ENCODE assay signal across 30 cellular contexts in the genomic region with DNA sequence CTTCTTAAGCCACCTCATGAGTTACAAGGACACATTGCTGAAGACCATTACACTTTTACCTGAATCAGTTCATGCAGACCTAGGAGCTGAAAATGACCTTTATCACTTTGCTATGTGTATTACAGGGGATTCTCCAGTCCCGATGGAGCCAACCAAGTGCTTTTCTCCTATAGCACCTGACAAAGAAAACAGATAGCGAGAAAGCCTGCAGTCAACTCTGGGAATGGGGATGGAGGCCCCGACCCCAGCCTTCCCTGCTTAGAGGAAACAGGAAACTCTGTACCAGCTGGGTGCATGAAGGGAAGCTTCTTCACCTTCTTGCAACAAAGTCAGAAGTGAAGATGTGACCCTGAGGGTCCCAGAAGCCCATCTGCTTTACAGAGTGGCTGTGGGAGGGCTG.
"Had no signal": no experiment of that assay in that cellular context is flagged by ENCODE, and none has a peak within 500 bp of the region (broad histone marks: within the 10 kb centered on the region; RNA-seq: fewer than 3 reads in every experiment).

No MANE protein-coding gene starts in this region.

- H3K4me3 Mint-ChIP-seq: immature natural killer cell; naive thymus-derived CD4-positive, alpha-beta T cell; natural killer cell treated with Interleukin-12 subunit alpha and Interleukin-12 subunit beta and Interleukin-15 and Interleukin-18, amount 100 ng/mL, for 72 hours; stimulated activated memory B cell treated with anti-CD40 and anti-IgM and Interleukin-4, amounts not matched to agents 10 μg/mL and 1 μg/mL and 100 μg/mL, for 72 hours; stimulated activated naive CD8-positive, alpha-beta T cell treated with anti-CD3 and anti-CD28 coated beads, Interleukin-15, amount 100 ng/mL, for 72 hours; type B pancreatic cell had no signal

- H3K4me1 ChIP-seq: left lung, lower lobe of right lung, right atrium auricular region, right lobe of liver, tibial nerve, vagina had no signal

- H3K4me1 Mint-ChIP-seq: naive thymus-derived CD4-positive, alpha-beta T cell; stimulated activated memory B cell treated with anti-CD40 and anti-IgM and Interleukin-4, amounts not matched to agents 10 μg/mL and 1 μg/mL and 100 μg/mL, for 72 hours; stimulated activated naive CD8-positive, alpha-beta T cell treated with anti-CD3 and anti-CD28 coated beads, Interleukin-15, amount 100 ng/mL, for 72 hours had no signal

- H3K27me3 ChIP-seq: left lung, neutrophil, ovary, right atrium auricular region, right lobe of liver, tibial nerve, vagina had no signal

- H3K27me3 Mint-ChIP-seq: natural killer cell treated with Interleukin-12 subunit alpha and Interleukin-12 subunit beta and Interleukin-15 and Interleukin-18, amount 100 ng/mL, for 72 hours; progenitor cell of endocrine pancreas; stimulated activated memory B cell treated with anti-CD40 and anti-IgM and Interleukin-4, amounts not matched to agents 10 μg/mL and 1 μg/mL and 100 μg/mL, for 72 hours; stimulated activated naive CD8-positive, alpha-beta T cell treated with anti-CD3 and anti-CD28 coated beads, Interleukin-15, amount 100 ng/mL, for 72 hours; type B pancreatic cell had no signal

- H3K36me3 Mint-ChIP-seq: immature natural killer cell; naive thymus-derived CD4-positive, alpha-beta T cell; natural killer cell treated with Interleukin-12 subunit alpha and Interleukin-12 subunit beta and Interleukin-15 and Interleukin-18, amount 100 ng/mL, for 72 hours; stimulated activated memory B cell treated with anti-CD40 and anti-IgM and Interleukin-4, amounts not matched to agents 10 μg/mL and 1 μg/mL and 100 μg/mL, for 72 hours; type B pancreatic cell had no signal

- H3K9me3 ChIP-seq: left lung, lower lobe of right lung, mucosa of descending colon, neutrophil, ovary, right atrium auricular region, right lobe of liver, tibial nerve, vagina had no signal

- H3K4me3 ChIP-seq: left lung, lower lobe of right lung, mucosa of descending colon, ovary, right atrium auricular region, right lobe of liver, smooth muscle cell, tibial nerve, vagina had no signal

- H3K9me3 Mint-ChIP-seq: stimulated activated naive CD8-positive, alpha-beta T cell treated with anti-CD3 and anti-CD28 coated beads, Interleukin-15, amount 100 ng/mL, for 72 hours; type B pancreatic cell had no signal

- FAIRE-seq: islet of Langerhans, kidney had no signal

- H3K36me3 ChIP-seq: left lung, lower lobe of right lung, neutrophil, ovary, right atrium auricular region, right lobe of liver, tibial nerve, vagina had no signal

- DNase-seq: hypothalamus; immature natural killer cell; kidney; left colon; left lung; lower lobe of right lung; mammary epithelial cell; midbrain; mucosa of descending colon; naive thymus-derived CD4-positive, alpha-beta T cell; occipital lobe; ovary; right lobe of liver; stimulated activated CD4-positive, alpha-beta T cell treated with anti-CD3 and anti-CD28 coated beads, Interleukin-1b, Interleukin-23, amount 100 ng/mL, for 48 hours; stimulated activated CD4-positive, alpha-beta T cell treated with anti-CD3 and anti-CD28 coated beads, Interleukin-2, amount 100 ng/mL, for 48 hours; stimulated activated CD4-positive, alpha-beta T cell treated with anti-CD3 and anti-CD28 coated beads, Interleukin-4, amount 100 ng/mL, for 4 hours; stimulated activated CD8-positive, alpha-beta memory T cell treated with anti-CD3 and anti-CD28 coated beads, Interleukin-4, amount 100 ng/mL, for 48 hours; stimulated activated naive CD4-positive, alpha-beta T cell treated with Interleukin-2 at 50 U/mL for 16 hours; stimulated activated naive CD8-positive, alpha-beta T cell treated with anti-CD3 and anti-CD28 coated beads, Interleukin-15, amount 100 ng/mL, for 72 hours; substantia nigra had no signal

- ATAC-seq: left colon; left lung; lower lobe of right lung; mucosa of descending colon; naive thymus-derived CD4-positive, alpha-beta T cell; natural killer cell treated with Interleukin-12 subunit alpha and Interleukin-12 subunit beta and Interleukin-15 and Interleukin-18, amount 100 ng/mL, for 72 hours; right lobe of liver; stimulated activated memory B cell treated with anti-CD40 and anti-IgM and Interleukin-4, amounts not matched to agents 10 μg/mL and 1 μg/mL and 100 μg/mL, for 72 hours; stimulated activated naive CD8-positive, alpha-beta T cell treated with anti-CD3 and anti-CD28 coated beads, Interleukin-15, amount 100 ng/mL, for 72 hours had no signal

- H3K27ac ChIP-seq: left lung, lower lobe of right lung, neutrophil, ovary, right atrium auricular region, right lobe of liver, tibial nerve, vagina had no signal
